ENCODE assay signal across 1 cellular context in genomic region chr9:134944916-134945315, GRCh38.
TF ChIP-seq lines count a peak whose summit lies in the region.

No MANE protein-coding gene starts in this region.

TF ChIP-seq in GM23338, 12 proteins besides CTCF, POLR2A, EP300 and RAD21 (continued from another document):
- TF ChIP-seq ZNF462 (CRISPR knock-in tag; IDR thresholded peaks at IDR 0.05) (no peak), POLR2AphosphoS5 (IDR thresholded peaks at IDR 0.05; ENCODE audit: low read depth) (no peak), CREB1 (CRISPR knock-in tag; IDR thresholded peaks at IDR 0.05; ENCODE audit: low read depth) (no peak), ETS1 (IDR thresholded peaks at IDR 0.05) (no peak), STAT1 (IDR thresholded peaks at IDR 0.05; ENCODE audit: unreplicated experiment) (no peak), JUNB (IDR thresholded peaks at IDR 0.05; ENCODE audit: unreplicated experiment) (no peak), ZNF114 (CRISPR knock-in tag; IDR thresholded peaks at IDR 0.05) (no peak), REST (IDR thresholded peaks at IDR 0.05; ENCODE audit: unreplicated experiment) (no peak)
